ENCODE assay signal across 7 cellular contexts in genomic region chr2:170928036-170928823, GRCh38.
DNase-seq lines count a peak whose midpoint lies in the region; ATAC-seq, FAIRE-seq and TF ChIP-seq lines count a peak whose summit lies in the region.

No MANE protein-coding gene starts in this region.

- H3K9me3 ChIP-seq in WERI-Rb-1 (ENCODE audit: severe bottlenecking): peaks cover 4% of the 10 kb centered on the region

- TF ChIP-seq POLR2A in H54 (IDR thresholded peaks at IDR 0.05; ENCODE audit: low read depth, low read length): no peak

- in situ Hi-C loops in KBM-7 (cut with MboI; ENCODE audit: low pct_unique_long_range_greater_than_20kb, low sequenced_read_pairs): no loop called here

- H3K27me3 ChIP-seq in WERI-Rb-1 (ENCODE audit: insufficient read depth, low read depth, severe bottlenecking): no peaks in the 10 kb centered on the region

- no peak for ATAC-seq in HG02763 (IDR thresholded peaks at IDR 0.05; ENCODE audit: unreplicated experiment)

- TF ChIP-seq CTCF in WERI-Rb-1 (IDR thresholded peaks at IDR 0.05; ENCODE audit: low read depth, low read length) (no peak), fibroblast of pulmonary artery (IDR thresholded peaks at IDR 0.05; ENCODE audit: low read length, missing control alignments) (no peak)

- peaks cover 22% of the 10 kb centered on the region for H3K36me3 ChIP-seq in WERI-Rb-1

- peak overlapping the region; percentile 50 for H3K27ac ChIP-seq in WERI-Rb-1

- FAIRE-seq in H54 (lab: Jason Lieb, UNC): no peak

- DNase-seq in EH (ENCODE audit: low read depth) (peak; percentile 25), KBM-7 (peak; percentile 69), WERI-Rb-1 (no peak), fibroblast of pulmonary artery (ENCODE audit: low read depth) (no peak), pons (ENCODE audit: low spot score) (peak; percentile 29), H54 (ENCODE audit: insufficient read length, low spot score) (no peak)

- H3K4me3 ChIP-seq in WERI-Rb-1 (ENCODE audit: low read depth, low read length) (peak overlapping the region; percentile 52), fibroblast of pulmonary artery (replicated peaks; ENCODE audit: low read depth, low read length) (peak overlapping the region; percentile 55)

Comparison
In these comparisons a context has a peak if more than half of its experiments do, and no peak if none do; other contexts are left out.
1. DNase-seq: peak in EH (single experiment), KBM-7 (single experiment) and pons (single experiment); none in WERI-Rb-1 (single experiment), fibroblast of pulmonary artery (single experiment) and H54 (single experiment).